ENCODE assay signal across 2 cellular contexts in the genomic region with DNA sequence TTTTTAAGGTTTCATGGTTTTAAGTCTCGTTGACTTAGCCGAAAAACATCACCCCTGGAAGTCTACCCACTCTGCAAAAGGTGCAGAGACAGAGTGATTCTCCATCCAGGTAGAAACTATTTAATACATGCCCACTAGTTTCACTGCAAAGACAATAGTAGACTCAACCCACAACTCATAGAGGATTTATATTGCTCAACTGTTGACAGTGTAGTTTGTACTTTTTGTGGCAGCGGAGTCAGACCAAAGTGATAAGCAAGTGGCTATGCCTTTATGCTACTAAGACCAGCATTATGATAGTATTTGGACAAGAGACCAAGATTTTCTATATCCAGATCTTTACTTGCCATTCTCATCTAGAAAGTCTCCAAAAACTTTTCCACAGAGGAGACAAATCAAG.
TF ChIP-seq lines count a peak whose summit lies in the region.

No MANE protein-coding gene starts in this region.

TF ChIP-seq in HCT116, 20 proteins besides CTCF, POLR2A, EP300 and RAD21:
- TF ChIP-seq SP1 (IDR thresholded peaks at IDR 0.05; ENCODE audit: low read depth): no peak
- no peak for TF ChIP-seq TCF7L2 (IDR thresholded peaks at IDR 0.05; ENCODE audit: borderline replicate concordance, extremely low read depth, insufficient read depth, insufficient read length)

TF ChIP-seq in SK-N-SH, 30 proteins besides CTCF, POLR2A, EP300 and RAD21:
- no peak for TF ChIP-seq POLR2AphosphoS5 (IDR thresholded peaks at IDR 0.05; ENCODE audit: low read depth, low read length)
- no peak for TF ChIP-seq FOSL2 (IDR thresholded peaks at IDR 0.05; ENCODE audit: borderline replicate concordance, low read depth)
- TF ChIP-seq MEF2A (IDR thresholded peaks at IDR 0.05; ENCODE audit: borderline replicate concordance, low read depth): no peak
- no peak for TF ChIP-seq NFIC (IDR thresholded peaks at IDR 0.05; ENCODE audit: borderline replicate concordance)
- no peak for TF ChIP-seq FOXJ3 (CRISPR knock-in tag; IDR thresholded peaks at IDR 0.05)
- TF ChIP-seq RXRA (IDR thresholded peaks at IDR 0.05; ENCODE audit: borderline replicate concordance, low read depth): no peak
- TF ChIP-seq CHD2 (IDR thresholded peaks at IDR 0.05; ENCODE audit: low read length, partially characterized antibody): no peak
- TF ChIP-seq ELF1 (IDR thresholded peaks at IDR 0.05): no peak
- TF ChIP-seq JUND (IDR thresholded peaks at IDR 0.05): no peak
- no peak for TF ChIP-seq MXI1 (IDR thresholded peaks at IDR 0.05; ENCODE audit: low read depth, low read length)
- no peak for TF ChIP-seq FOXM1 (IDR thresholded peaks at IDR 0.05; ENCODE audit: low read depth)
- TF ChIP-seq, protein P1, sequence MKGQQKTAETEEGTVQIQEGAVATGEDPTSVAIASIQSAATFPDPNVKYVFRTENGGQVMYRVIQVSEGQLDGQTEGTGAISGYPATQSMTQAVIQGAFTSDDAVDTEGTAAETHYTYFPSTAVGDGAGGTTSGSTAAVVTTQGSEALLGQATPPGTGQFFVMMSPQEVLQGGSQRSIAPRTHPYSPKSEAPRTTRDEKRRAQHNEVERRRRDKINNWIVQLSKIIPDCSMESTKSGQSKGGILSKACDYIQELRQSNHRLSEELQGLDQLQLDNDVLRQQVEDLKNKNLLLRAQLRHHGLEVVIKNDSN (IDR thresholded peaks at IDR 0.05; ENCODE audit: borderline replicate concordance, low read depth): no peak
- no peak for TF ChIP-seq TCF12 (IDR thresholded peaks at IDR 0.05)
